ENCODE assay signal across 12 cellular contexts in the genomic region with DNA sequence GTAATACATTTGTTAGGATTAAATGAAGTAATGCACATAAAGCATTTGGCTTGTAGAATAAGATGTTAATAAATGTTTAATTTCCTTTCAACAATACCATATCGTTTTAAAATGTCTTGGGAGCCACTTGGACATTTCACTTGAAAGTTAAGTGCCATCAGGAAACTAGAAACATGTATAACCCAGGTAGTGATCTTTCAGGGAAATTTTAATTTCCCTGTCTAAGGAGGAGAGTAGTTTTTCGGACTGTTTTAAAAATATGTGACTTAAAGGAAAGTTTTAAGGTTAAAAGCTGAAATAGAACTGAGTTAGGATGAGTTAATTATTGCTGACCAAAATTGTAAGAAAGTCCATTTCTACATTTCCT. TPM values are rescaled to one million over a fixed set of nuclear protein-coding genes. Genes with fewer than 3 reads are reported as not detected.
DNase-seq lines count a peak whose midpoint lies in the region; ATAC-seq and TF ChIP-seq lines count a peak whose summit lies in the region.
"Had no signal": no experiment of that assay in that cellular context is flagged by ENCODE, and none has a peak within 500 bp of the region (broad histone marks: within the 10 kb centered on the region; RNA-seq: fewer than 3 reads in every experiment).

No MANE protein-coding gene starts in this region.

- peaks cover 92% of the 10 kb centered on the region for H3K4me1 Mint-ChIP-seq in stimulated activated naive CD8-positive, alpha-beta T cell treated with anti-CD3 and anti-CD28 coated beads, Interleukin-15, Interleukin-2, amounts not matched to agents 100 ng/mL and 50 ng/mL, for 24 hours (ENCODE audit: low read depth)
- peaks cover 95% of the 10 kb centered on the region for H3K4me1 Mint-ChIP-seq in activated naive CD8-positive, alpha-beta T cell treated with anti-CD3 and anti-CD28 coated beads, Interleukin-2, amount 50 U/mL, for 24 hours
- H3K4me1 Mint-ChIP-seq in glutamatergic neuron (ENCODE audit: low read depth, unreplicated experiment), result no peaks in the 10 kb centered on the region

- TF ChIP-seq CTCF in glutamatergic neuron (IDR thresholded peaks at IDR 0.05; ENCODE audit: partially characterized antibody, unreplicated experiment), result no peak

- H3K27me3 ChIP-seq in mononuclear cell (ENCODE audit: insufficient read depth, low read length), result no peaks in the 10 kb centered on the region

- H3K27ac ChIP-seq in substantia nigra (ENCODE audit: low read depth, low read length, poor library complexity, severe bottlenecking), result no peak overlapping the region

- H3K9me3 ChIP-seq in mononuclear cell (ENCODE audit: low read depth, low read length), result no peaks in the 10 kb centered on the region

- H3K36me3 Mint-ChIP-seq in stimulated activated naive CD8-positive, alpha-beta T cell treated with anti-CD3 and anti-CD28 coated beads, Interleukin-15, Interleukin-2, amounts not matched to agents 100 ng/mL and 50 ng/mL, for 24 hours (ENCODE audit: low read depth), result peaks cover 18% of the 10 kb centered on the region
- peaks cover 25% of the 10 kb centered on the region for H3K36me3 Mint-ChIP-seq in activated naive CD8-positive, alpha-beta T cell treated with anti-CD3 and anti-CD28 coated beads, Interleukin-2, amount 50 U/mL, for 24 hours (ENCODE audit: low read depth)
- H3K36me3 Mint-ChIP-seq in glutamatergic neuron (ENCODE audit: unreplicated experiment), result no peaks in the 10 kb centered on the region

- no peaks in the 10 kb centered on the region for H3K9me3 Mint-ChIP-seq in stimulated activated naive CD8-positive, alpha-beta T cell treated with anti-CD3 and anti-CD28 coated beads, Interleukin-15, Interleukin-2, amounts not matched to agents 100 ng/mL and 50 ng/mL, for 24 hours
- H3K9me3 Mint-ChIP-seq in activated naive CD8-positive, alpha-beta T cell treated with anti-CD3 and anti-CD28 coated beads, Interleukin-2, amount 50 U/mL, for 24 hours, result no peaks in the 10 kb centered on the region
- H3K9me3 Mint-ChIP-seq in glutamatergic neuron (ENCODE audit: unreplicated experiment), result peaks cover 4% of the 10 kb centered on the region

- H3K4me3 ChIP-seq in mononuclear cell (ENCODE audit: low read length), result peak overlapping the region; percentile 6
- H3K4me3 ChIP-seq: lung had no signal

- DNase-seq in stimulated activated naive CD8-positive, alpha-beta T cell treated with anti-CD3 and anti-CD28 coated beads, Interleukin-15, Interleukin-2, amounts not matched to agents 100 U/mL and 50 U/mL, for 24 hours, result no peak
- no peak for DNase-seq in activated naive CD8-positive, alpha-beta T cell treated with anti-CD3 and anti-CD28 coated beads, Interleukin-2, amount 50 U/mL, for 24 hours
- DNase-seq in C1 segment of cervical spinal cord (lab: John Stamatoyannopoulos, UW), result no peak
- no peak for DNase-seq in NCI-H1694 (lab: John Stamatoyannopoulos, UW)
- DNase-seq in substantia nigra (lab: John Stamatoyannopoulos, UW), result no peak
- no peak for DNase-seq in glutamatergic neuron
- DNase-seq: cerebellar nuclear complex, NCI-H2171, SHP77 treated with DMSO at 0.1 percent for 48 hours had no signal

- H3K4me1 ChIP-seq in mononuclear cell (ENCODE audit: insufficient read depth, low read length), result peaks cover 68% of the 10 kb centered on the region

- H3K27me3 Mint-ChIP-seq in stimulated activated naive CD8-positive, alpha-beta T cell treated with anti-CD3 and anti-CD28 coated beads, Interleukin-15, Interleukin-2, amounts not matched to agents 100 ng/mL and 50 ng/mL, for 24 hours, result no peaks in the 10 kb centered on the region
- H3K27me3 Mint-ChIP-seq in activated naive CD8-positive, alpha-beta T cell treated with anti-CD3 and anti-CD28 coated beads, Interleukin-2, amount 50 U/mL, for 24 hours, result no peaks in the 10 kb centered on the region
- peaks cover 3% of the 10 kb centered on the region for H3K27me3 Mint-ChIP-seq in glutamatergic neuron (ENCODE audit: unreplicated experiment)

- peak overlapping the region; percentile 80 for H3K4me3 Mint-ChIP-seq in stimulated activated naive CD8-positive, alpha-beta T cell treated with anti-CD3 and anti-CD28 coated beads, Interleukin-15, Interleukin-2, amounts not matched to agents 100 ng/mL and 50 ng/mL, for 24 hours
- H3K4me3 Mint-ChIP-seq in activated naive CD8-positive, alpha-beta T cell treated with anti-CD3 and anti-CD28 coated beads, Interleukin-2, amount 50 U/mL, for 24 hours, result peak overlapping the region; percentile 76
- H3K4me3 Mint-ChIP-seq in glutamatergic neuron (ENCODE audit: unreplicated experiment), result no peak overlapping the region

- no peak for ATAC-seq in stimulated activated naive CD8-positive, alpha-beta T cell treated with anti-CD3 and anti-CD28 coated beads, Interleukin-15, Interleukin-2, amounts not matched to agents 100 U/mL and 50 U/mL, for 24 hours
- no peak for ATAC-seq in activated naive CD8-positive, alpha-beta T cell treated with anti-CD3 and anti-CD28 coated beads, Interleukin-2, amount 50 U/mL, for 24 hours

- peak overlapping the region; percentile 92 for H3K27ac Mint-ChIP-seq in stimulated activated naive CD8-positive, alpha-beta T cell treated with anti-CD3 and anti-CD28 coated beads, Interleukin-15, Interleukin-2, amounts not matched to agents 100 ng/mL and 50 ng/mL, for 24 hours
- H3K27ac Mint-ChIP-seq in activated naive CD8-positive, alpha-beta T cell treated with anti-CD3 and anti-CD28 coated beads, Interleukin-2, amount 50 U/mL, for 24 hours, result peak overlapping the region; percentile 94
- no peak overlapping the region for H3K27ac Mint-ChIP-seq in glutamatergic neuron (ENCODE audit: unreplicated experiment)

RNA-seq across cellular contexts. Expression of a gene that starts 18.0 kb away (rescaled TPM):
- total RNA-seq in mononuclear cell (463 TPM), glutamatergic neuron (ENCODE audit: unreplicated experiment) (15.5 TPM)

Comparison
In these comparisons a context has a peak if more than half of its experiments do, and no peak if none do; other contexts are left out.
1. RNA of a gene that starts 18.0 kb away (total RNA-seq): 463 TPM in mononuclear cell (single experiment); 15.5 TPM in glutamatergic neuron (single experiment); every median in the first group is over 10 times any median in the second.